Comparison of ENCODE assay signal across 22 cellular contexts in the genomic region with DNA sequence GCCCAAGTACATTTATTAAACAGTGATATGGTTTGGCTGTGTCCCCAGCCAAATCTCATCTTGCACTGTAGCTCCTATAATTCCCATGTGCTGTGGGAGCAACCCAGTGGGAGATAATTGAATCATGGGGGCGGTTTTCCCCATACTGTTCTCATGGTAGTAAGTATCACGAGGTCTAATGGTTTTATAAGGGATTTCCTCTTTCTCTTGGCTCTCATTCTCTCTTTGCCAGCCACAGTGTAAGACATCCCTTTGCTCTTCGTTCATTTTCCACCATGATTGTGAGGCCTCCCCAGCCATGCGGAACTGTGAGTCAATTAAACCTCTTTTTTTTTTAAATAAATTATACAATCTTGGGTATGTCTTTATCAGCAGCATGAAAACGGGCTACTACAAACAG.
"Had no signal": no experiment of that assay in that cellular context is flagged by ENCODE, and none has a peak within 500 bp of the region (broad histone marks: within the 10 kb centered on the region; RNA-seq: fewer than 3 reads in every experiment).

No MANE protein-coding gene starts in this region.

- H3K4me3 ChIP-seq: neural progenitor cell, ovary, psoas muscle, right lobe of liver, sigmoid colon, stomach, thoracic aorta, thyroid gland, tibial nerve, upper lobe of left lung, vagina had no signal

- H3K4me1 ChIP-seq: neural progenitor cell, parathyroid adenoma, right lobe of liver, sigmoid colon, stomach, thyroid gland, tibial nerve, upper lobe of left lung, vagina had no signal

- H3K36me3 ChIP-seq: neural progenitor cell, ovary, right lobe of liver, sigmoid colon, stomach, thoracic aorta, thyroid gland, tibial nerve, upper lobe of left lung, vagina had no signal

- H3K27me3 ChIP-seq: neural progenitor cell, ovary, right lobe of liver, sigmoid colon, stomach, thyroid gland, tibial nerve, upper lobe of left lung, vagina had no signal

- DNase-seq: occipital lobe; ovary; posterior cingulate gyrus; psoas muscle; right cardiac atrium; right lobe of liver; sigmoid colon; stimulated activated CD4-positive, alpha-beta T cell treated with anti-CD3 and anti-CD28 coated beads, Interleukin-15, amount 100 ng/mL, for 24 hours; stimulated activated CD4-positive, alpha-beta T cell treated with anti-CD3 and anti-CD28 coated beads, Interleukin-2, amount 100 ng/mL, for 24 hours; stimulated activated CD4-positive, alpha-beta T cell treated with anti-CD3 and anti-CD28 coated beads, Interleukin-2, amount 100 ng/mL, for 48 hours; stimulated activated CD4-positive, alpha-beta T cell treated with anti-CD3 and anti-CD28 coated beads, Interleukin-4, amount 100 ng/mL, for 24 hours; stimulated activated naive B cell treated with anti-CD40 and anti-IgM and Interleukin-4, amounts not matched to agents 10 μg/mL and 1 μg/mL and 100 μg/mL, for 72 hours; stimulated activated naive CD4-positive, alpha-beta T cell treated with Interleukin-2 at 50 U/mL for 16 hours; stomach; thyroid gland; trophoblast cell; upper lobe of left lung had no signal

- H3K9me3 ChIP-seq: ovary, psoas muscle, right lobe of liver, sigmoid colon, stomach, thoracic aorta, thyroid gland, tibial nerve, upper lobe of left lung, vagina had no signal

- H3K27ac ChIP-seq: neural progenitor cell, ovary, parathyroid adenoma, psoas muscle, right lobe of liver, sigmoid colon, stomach, thoracic aorta, thyroid gland, tibial nerve, upper lobe of left lung, vagina had no signal
